In the genomic region with DNA sequence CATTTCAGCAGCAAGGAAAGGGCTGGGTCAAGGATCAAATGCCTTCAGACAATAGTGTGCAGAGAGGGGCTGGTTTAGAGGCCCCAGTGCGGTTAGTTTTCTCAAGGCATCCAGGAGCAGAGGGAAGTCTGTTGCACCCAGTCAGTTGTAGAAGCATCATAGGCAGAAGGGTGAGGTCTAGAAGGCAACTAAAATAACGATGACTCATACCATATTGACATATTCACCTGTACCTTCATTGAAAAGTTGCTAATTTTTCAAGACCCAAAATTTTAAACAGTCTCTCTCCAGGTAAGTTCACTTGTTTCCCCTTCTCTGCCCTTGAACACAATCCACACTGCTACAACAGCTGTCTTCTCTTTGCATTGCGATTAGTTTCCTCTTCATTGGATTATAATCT, we compare ENCODE assay signal across 1 cellular context.
TF ChIP-seq lines count a peak whose summit lies in the region.

No MANE protein-coding gene starts in this region.

TF ChIP-seq in K562, 482 proteins besides CTCF, POLR2A, EP300 and RAD21 (continued from another document):
- TF ChIP-seq, protein P1, sequence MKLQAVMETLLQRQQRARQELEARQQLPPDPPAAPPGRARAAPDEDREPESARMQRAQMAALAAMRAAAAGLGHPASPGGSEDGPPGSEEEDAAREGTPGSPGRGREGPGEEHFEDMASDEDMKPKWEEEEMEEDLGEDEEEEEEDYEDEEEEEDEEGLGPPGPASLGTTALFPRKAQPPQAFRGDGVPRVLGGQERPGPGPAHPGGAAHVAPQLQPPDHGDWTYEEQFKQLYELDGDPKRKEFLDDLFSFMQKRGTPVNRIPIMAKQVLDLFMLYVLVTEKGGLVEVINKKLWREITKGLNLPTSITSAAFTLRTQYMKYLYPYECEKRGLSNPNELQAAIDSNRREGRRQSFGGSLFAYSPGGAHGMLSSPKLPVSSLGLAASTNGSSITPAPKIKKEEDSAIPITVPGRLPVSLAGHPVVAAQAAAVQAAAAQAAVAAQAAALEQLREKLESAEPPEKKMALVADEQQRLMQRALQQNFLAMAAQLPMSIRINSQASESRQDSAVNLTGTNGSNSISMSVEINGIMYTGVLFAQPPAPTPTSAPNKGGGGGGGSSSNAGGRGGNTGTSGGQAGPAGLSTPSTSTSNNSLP (IDR thresholded peaks at IDR 0.05; ENCODE audit: borderline replicate concordance, low read depth, low read length): no peak
- TF ChIP-seq DIDO1 (tag; IDR thresholded peaks at IDR 0.05; ENCODE audit: low read depth): no peak
- TF ChIP-seq ZNF316 (IDR thresholded peaks at IDR 0.05): peak; percentile 54
- TF ChIP-seq, protein P2, sequence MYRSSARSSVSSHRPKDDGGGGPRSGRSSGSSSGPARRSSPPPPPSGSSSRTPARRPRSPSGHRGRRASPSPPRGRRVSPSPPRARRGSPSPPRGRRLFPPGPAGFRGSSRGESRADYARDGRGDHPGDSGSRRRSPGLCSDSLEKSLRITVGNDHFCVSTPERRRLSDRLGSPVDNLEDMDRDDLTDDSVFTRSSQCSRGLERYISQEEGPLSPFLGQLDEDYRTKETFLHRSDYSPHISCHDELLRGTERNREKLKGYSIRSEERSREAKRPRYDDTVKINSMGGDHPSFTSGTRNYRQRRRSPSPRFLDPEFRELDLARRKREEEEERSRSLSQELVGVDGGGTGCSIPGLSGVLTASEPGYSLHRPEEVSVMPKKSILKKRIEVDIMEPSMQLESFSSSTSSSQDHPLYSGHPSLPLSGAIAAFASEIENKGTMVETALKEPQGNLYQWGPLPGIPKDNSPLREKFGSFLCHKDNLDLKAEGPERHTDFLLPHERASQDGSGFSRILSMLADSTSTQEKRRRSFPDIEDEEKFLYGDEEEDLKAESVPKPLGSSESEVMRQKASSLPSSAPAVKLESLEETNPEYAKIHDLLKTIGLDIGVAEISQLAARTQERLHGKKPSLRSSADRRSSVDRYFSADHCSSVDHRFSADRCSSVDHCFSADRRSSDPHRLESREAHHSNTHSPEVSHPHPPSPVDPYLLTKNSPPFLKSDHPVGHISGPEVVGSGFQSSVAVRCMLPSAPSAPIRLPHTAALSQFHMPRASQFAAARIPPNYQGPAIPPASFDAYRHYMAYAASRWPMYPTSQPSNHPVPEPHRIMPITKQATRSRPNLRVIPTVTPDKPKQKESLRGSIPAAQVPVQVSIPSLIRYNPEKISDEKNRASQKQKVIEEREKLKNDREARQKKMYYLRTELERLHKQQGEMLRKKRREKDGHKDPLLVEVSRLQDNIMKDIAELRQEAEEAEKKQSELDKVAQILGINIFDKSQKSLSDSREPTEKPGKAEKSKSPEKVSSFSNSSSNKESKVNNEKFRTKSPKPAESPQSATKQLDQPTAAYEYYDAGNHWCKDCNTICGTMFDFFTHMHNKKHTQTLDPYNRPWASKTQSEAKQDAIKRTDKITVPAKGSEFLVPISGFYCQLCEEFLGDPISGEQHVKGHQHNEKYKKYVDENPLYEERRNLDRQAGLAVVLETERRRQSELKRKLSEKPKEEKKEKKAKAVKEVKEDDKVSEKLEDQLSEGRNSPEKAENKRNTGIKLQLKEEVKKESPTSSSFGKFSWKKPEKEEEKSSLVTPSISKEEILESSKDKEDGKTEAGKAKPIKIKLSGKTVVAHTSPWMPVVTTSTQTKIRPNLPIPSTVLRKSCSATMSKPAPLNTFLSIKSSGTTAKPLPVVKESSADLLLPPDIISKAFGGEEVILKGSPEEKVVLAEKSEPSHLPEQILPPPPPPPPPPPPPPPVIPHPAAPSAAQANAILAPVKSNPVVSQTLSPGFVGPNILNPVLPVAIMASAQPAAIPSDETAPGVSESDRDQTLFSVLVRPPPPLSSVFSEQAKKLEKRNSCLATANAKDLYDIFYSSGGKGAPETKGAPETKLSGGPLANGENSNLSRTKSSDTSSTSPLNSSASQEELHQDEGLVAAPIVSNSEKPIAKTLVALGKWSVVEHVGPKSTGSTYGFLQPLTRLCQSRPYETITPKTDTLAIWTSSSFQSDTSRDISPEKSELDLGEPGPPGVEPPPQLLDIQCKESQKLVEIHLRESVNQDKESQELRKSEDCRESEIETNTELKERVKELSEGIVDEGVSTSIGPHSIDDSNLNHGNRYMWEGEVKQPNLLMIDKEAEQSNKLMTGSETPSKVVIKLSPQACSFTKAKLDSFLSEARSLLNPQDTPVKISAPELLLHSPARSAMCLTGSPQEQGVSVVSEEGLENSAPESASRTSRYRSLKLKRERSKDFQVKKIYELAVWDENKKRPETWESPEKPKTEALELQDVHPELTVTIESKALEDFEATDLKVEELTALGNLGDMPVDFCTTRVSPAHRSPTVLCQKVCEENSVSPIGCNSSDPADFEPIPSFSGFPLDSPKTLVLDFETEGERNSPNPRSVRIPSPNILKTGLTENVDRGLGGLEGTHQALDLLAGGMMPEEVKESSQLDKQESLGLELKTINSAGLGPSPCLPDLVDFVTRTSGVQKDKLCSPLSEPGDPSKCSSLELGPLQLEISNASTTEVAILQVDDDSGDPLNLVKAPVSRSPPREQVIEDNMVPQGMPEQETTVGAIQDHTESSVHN (IDR thresholded peaks at IDR 0.05; ENCODE audit: borderline replicate concordance in 1 of 2, low read depth in 1 of 2): no peak
- TF ChIP-seq SMAD4 (CRISPR knock-in tag; conservative IDR thresholded peaks at IDR 0.05): no peak
